In the genomic region with DNA sequence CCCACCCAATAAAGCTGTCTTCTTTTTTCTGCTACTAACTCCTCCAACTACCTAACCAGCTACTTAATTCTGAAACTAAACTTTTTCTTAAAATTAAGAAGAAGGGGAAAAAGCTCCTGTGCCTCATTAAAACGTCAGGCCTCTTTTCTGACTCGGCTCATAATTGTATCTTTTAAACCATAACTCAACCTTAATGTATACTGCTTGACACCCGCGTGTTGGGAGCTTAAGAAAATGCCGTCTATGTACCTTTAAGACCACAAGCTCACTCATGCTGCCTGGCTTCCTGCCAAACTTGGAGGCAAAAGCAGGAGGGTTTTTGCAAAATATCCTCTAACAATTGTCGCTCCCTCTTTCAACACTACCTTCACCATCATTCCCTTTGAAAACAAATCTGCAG, we compare ENCODE assay signal across 8 cellular contexts. TPM values are rescaled to one million over a fixed set of nuclear protein-coding genes. Genes with fewer than 3 reads are reported as not detected.
DNase-seq lines count a peak whose midpoint lies in the region; ATAC-seq and TF ChIP-seq lines count a peak whose summit lies in the region.

No MANE protein-coding gene starts in this region.

- no peak for TF ChIP-seq CTCF in AG09319 (IDR thresholded peaks at IDR 0.05; ENCODE audit: low read depth, low read length)

- intact Hi-C loops in left ventricle myocardium superior (cut with micrococcal nuclease) = no loop called here

- ATAC-seq in GM19468 (IDR thresholded peaks at IDR 0.05; ENCODE audit: extremely low read depth, unreplicated experiment) (peak; percentile 25), left ventricle myocardium superior (peak; percentile 27), GM21825 (IDR thresholded peaks at IDR 0.05; ENCODE audit: unreplicated experiment) (no peak)

- DNase-seq in AG09319 (ENCODE audit: extremely low read depth, low read depth) = peak; percentile 48
- DNase-seq in NCI-H526 treated with DMSO at 0.1 percent for 48 hours (lab: John Stamatoyannopoulos, UW) = peak; percentile 55
- DNase-seq in activated gamma-delta T cell treated with anti-CD3 and anti-CD28 coated beads, Interleukin-2, amount 50 U/mL, for 16 hours (ENCODE audit: low read depth) = peak; percentile 48
- peak; percentile 74 for DNase-seq in left ventricle myocardium superior
- peak in 2 of 3 donors; percentile 25 to 45 for DNase-seq in stimulated activated CD4-positive, alpha-beta T cell treated with anti-CD3 and anti-CD28 coated beads, TNF-alpha, amount 100 ng/mL, for 48 hours (ENCODE audit: low read depth in 3 of 3)
- no peak for DNase-seq in anterior cingulate cortex (lab: John Stamatoyannopoulos, UW)

RNA-seq across cellular contexts. Expression of gene EBF1, which starts 5.0 kb away (rescaled TPM):
- 8.5 TPM for total RNA-seq in left ventricle myocardium superior

Comparison
In these comparisons a context has a peak if more than half of its experiments do, and no peak if none do; other contexts are left out.
1. DNase-seq: peak in AG09319 (single experiment), NCI-H526 treated with DMSO at 0.1 percent for 48 hours (single experiment), activated gamma-delta T cell treated with anti-CD3 and anti-CD28 coated beads, Interleukin-2, amount 50 U/mL, for 16 hours (single experiment), left ventricle myocardium superior (single experiment) and stimulated activated CD4-positive, alpha-beta T cell treated with anti-CD3 and anti-CD28 coated beads, TNF-alpha, amount 100 ng/mL, for 48 hours (2 of 3); none in anterior cingulate cortex (0 of 58).